ENCODE assay signal across 1 cellular context in the genomic region with DNA sequence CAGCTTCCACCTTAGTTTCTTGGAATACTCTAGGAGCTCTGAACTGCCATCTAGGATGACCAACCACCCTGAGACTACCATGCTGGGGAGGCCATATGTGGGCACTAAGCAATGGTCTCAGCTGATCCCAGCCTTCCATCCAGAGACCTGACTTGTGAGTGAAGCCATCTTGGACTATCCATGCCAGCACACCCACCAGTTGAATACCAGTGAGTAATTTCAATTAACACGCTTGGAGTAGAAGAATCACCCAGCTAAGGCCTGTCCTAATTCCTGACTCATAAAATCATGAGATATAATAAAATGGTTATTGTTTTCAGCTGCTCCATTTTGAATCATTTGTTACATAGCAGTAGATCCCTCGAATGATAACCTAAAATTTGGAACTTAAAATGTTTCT.
TF ChIP-seq lines count a peak whose summit lies in the region.

No MANE protein-coding gene starts in this region.

TF ChIP-seq in HEK293, 187 proteins besides CTCF, POLR2A, EP300 and RAD21:
- TF ChIP-seq ZNF184 (tag by site-specific recombination; IDR thresholded peaks at IDR 0.05) (no peak), ZBTB20 (tag by site-specific recombination; IDR thresholded peaks at IDR 0.05) (no peak), SCRT2 (tag by site-specific recombination; IDR thresholded peaks at IDR 0.05) (peak; percentile 85), ZBTB48 (tag by site-specific recombination; IDR thresholded peaks at IDR 0.05) (no peak), ZNF777 (tag by site-specific recombination; IDR thresholded peaks at IDR 0.05; ENCODE audit: borderline replicate concordance) (no peak)
